ENCODE assay signal across 8 cellular contexts in the genomic region with DNA sequence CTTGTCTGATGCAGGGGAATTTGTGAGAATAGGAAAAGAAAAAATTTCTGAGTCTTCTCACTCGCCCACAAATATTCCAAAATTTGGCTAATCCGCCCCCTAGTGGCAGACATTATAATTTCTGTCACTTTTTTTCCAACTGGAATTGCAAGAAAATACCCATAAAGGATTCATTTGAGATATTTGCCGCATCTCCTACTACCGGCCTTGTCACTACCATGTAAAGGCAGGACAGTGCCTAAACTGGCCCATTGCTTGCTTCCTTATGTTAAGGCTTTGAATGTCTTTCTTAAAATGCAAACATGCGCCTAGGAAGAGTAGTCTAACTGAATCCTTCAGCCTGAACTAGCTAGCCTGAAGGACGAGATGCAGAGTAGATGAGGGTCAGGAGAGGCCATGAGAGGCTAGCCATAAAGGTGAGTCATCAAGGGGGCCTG. TPM values are rescaled to one million over a fixed set of nuclear protein-coding genes. Genes with fewer than 3 reads are reported as not detected.
DNase-seq lines count a peak whose midpoint lies in the region; ATAC-seq and TF ChIP-seq lines count a peak whose summit lies in the region.

No MANE protein-coding gene starts in this region.

- H4K91ac ChIP-seq in IMR-90 (ENCODE audit: insufficient read depth, low read depth, low read length), result no peak overlapping the region

- intact Hi-C loops in IMR-90 (cut with micrococcal nuclease), result loop anchor here (1.0 to 5.0 kb wide), 3 partner anchors 110 to 710 kb away; a partner anchor contains a TSS

- peak; percentile 9 to 46 for DNase-seq in activated CD4-positive, alpha-beta T cell treated with anti-CD3 and anti-CD28 coated beads for 4 hours
- no peak for DNase-seq in activated CD4-positive, alpha-beta T cell treated with anti-CD3 and anti-CD28 coated beads, Interleukin-2, amount 50 U/mL, for 1 hour
- DNase-seq in IMR-90, result peak; percentile 44
- DNase-seq in T-helper 9 cell, result peak; percentile 7
- DNase-seq in erythroblast (lab: John Stamatoyannopoulos, UW), result peak; percentile 24 to 64
- no peak for DNase-seq in amniotic stem cell (lab: John Stamatoyannopoulos, UW)
- DNase-seq in COR-L47 (lab: John Stamatoyannopoulos, UW), result no peak

- no peaks in the 10 kb centered on the region for H3K36me3 ChIP-seq in IMR-90 (ENCODE audit: control insufficient read depth, insufficient read depth, low read length)
- no peaks in the 10 kb centered on the region for H3K36me3 ChIP-seq in neutrophil

- no peaks in the 10 kb centered on the region for H3K9me1 ChIP-seq in IMR-90 (ENCODE audit: insufficient read depth, low read length)

- no peak overlapping the region for H2AK9ac ChIP-seq in IMR-90 (replicated peaks; ENCODE audit: low read depth, low read length, poor library complexity)

- no peak overlapping the region for H3K18ac ChIP-seq in IMR-90 (ENCODE audit: low read depth, low read length)

- H3K9me3 ChIP-seq in IMR-90 (ENCODE audit: control insufficient read depth, insufficient read depth, low read length) (no peaks in the 10 kb centered on the region), neutrophil (no peaks in the 10 kb centered on the region)

- CTCF ChIA-PET in IMR-90 (lab: Yijun Ruan, JAX), result interaction anchor here (0.8 to 3.0 kb wide), 6 partner anchors 9 to 417 kb away, joined by 3 to 29 read pairs (median 4); no protein-coding TSS in a partner anchor

- no peak overlapping the region for H2BK5ac ChIP-seq in IMR-90 (ENCODE audit: low read depth, low read length, poor library complexity, severe bottlenecking)

- peaks cover 26% of the 10 kb centered on the region for H3K27me3 ChIP-seq in IMR-90 (ENCODE audit: control insufficient read depth, insufficient read depth, low read length)
- no peaks in the 10 kb centered on the region for H3K27me3 ChIP-seq in neutrophil

- H3K23ac ChIP-seq in IMR-90 (ENCODE audit: low read depth, low read length), result no peak overlapping the region

- POLR2A ChIA-PET in IMR-90 (lab: Charles Lee; ENCODE audit: unreplicated experiment), result interaction anchor here (0.6 kb wide), 1 partner anchor 185 kb away, joined by 7 read pairs; no protein-coding TSS in a partner anchor

- TF ChIP-seq CTCF in IMR-90 (conservative IDR thresholded peaks at IDR 0.05; ENCODE audit: low read depth, low read length) (peak; percentile 76), neutrophil (IDR thresholded peaks at IDR 0.05) (peak; percentile 70)

- H3K56ac ChIP-seq in IMR-90 (ENCODE audit: extremely low read depth, insufficient read depth, low read length), result no peak overlapping the region

- no peak overlapping the region for H4K8ac ChIP-seq in IMR-90 (ENCODE audit: low read depth in 2 of 2, low read length in 2 of 2)

- peak; percentile 56 for TF ChIP-seq RAD21 in IMR-90 (IDR thresholded peaks at IDR 0.05; ENCODE audit: low read length)

- no peak overlapping the region for H2BK15ac ChIP-seq in IMR-90 (ENCODE audit: low read depth, low read length)

- no peak overlapping the region for H4K5ac ChIP-seq in IMR-90 (ENCODE audit: low read depth, low read length)

- H3K4me3 ChIP-seq in IMR-90 (ENCODE audit: insufficient read depth, low read depth, low read length) (no peak overlapping the region), neutrophil (ENCODE audit: low read depth in 1 of 2, low read length in 1 of 2) (no peak overlapping the region)

- no peak overlapping the region for H2AFZ ChIP-seq in IMR-90 (replicated peaks; ENCODE audit: low read length, poor library complexity)

- TF ChIP-seq POLR2A in IMR-90 (IDR thresholded peaks at IDR 0.05; ENCODE audit: low read depth, low read length) (no peak), erythroblast (IDR thresholded peaks at IDR 0.05; ENCODE audit: low read length) (no peak)

- no peak overlapping the region for H3K27ac ChIP-seq in IMR-90 (ENCODE audit: insufficient read depth, low read length)
- H3K27ac ChIP-seq in neutrophil, result no peak overlapping the region

- no peak overlapping the region for H3K4me2 ChIP-seq in IMR-90 (ENCODE audit: low read depth, low read length)

- no peak overlapping the region for H3K9ac ChIP-seq in IMR-90 (ENCODE audit: low read depth, low read length)

- no TSS peak for BruUV-seq in IMR-90 (replicated peaks; lab: Mats Ljungman, UMichigan)

- H3K4me1 ChIP-seq in IMR-90 (ENCODE audit: control insufficient read depth, insufficient read depth, low read length), result no peaks in the 10 kb centered on the region
- peaks cover 39 to 40% of the 10 kb centered on the region in 2 experiments for H3K4me1 ChIP-seq in neutrophil (ENCODE audit: control insufficient read depth in 1 of 2, insufficient read depth in 1 of 2, low read depth in 1 of 2, low read length in 1 of 2)

- no CpG with 5 or more reads among the region's 6 CpGs for WGBS in IMR-90 (ENCODE audit: extremely low coverage in 2 of 2, insufficient read length in 1 of 2), 2 experiments

- no peaks in the 10 kb centered on the region for H4K20me1 ChIP-seq in IMR-90 (ENCODE audit: insufficient read depth, low read length)

- no peak overlapping the region for H3K4ac ChIP-seq in IMR-90 (ENCODE audit: low read depth, low read length)

- in situ Hi-C loops in IMR-90 (cut with MboI; ENCODE audit: low sequenced_read_pairs), result loop anchor here (25.0 kb wide), 1 partner anchor 715 kb away; no protein-coding TSS in a partner anchor

- no peak overlapping the region for H2AK5ac ChIP-seq in IMR-90 (ENCODE audit: low read depth, low read length)

- ATAC-seq in IMR-90 (ENCODE audit: low read depth), result peak; percentile 56; the same call in 1 of the 2 replicates

- H2BK20ac ChIP-seq in IMR-90 (ENCODE audit: low read depth, low read length), result no peak overlapping the region

- dilution Hi-C loops in IMR-90 (cut with HindIII; ENCODE audit: low sequenced_read_pairs, unreplicated experiment), result no loop called here

- H3K14ac ChIP-seq in IMR-90 (replicated peaks; ENCODE audit: low read depth, low read length), result no peak overlapping the region

- H3K79me1 ChIP-seq in IMR-90 (ENCODE audit: low read depth in 1 of 2, low read length in 2 of 2), result no peaks in the 10 kb centered on the region

- H2BK120ac ChIP-seq in IMR-90 (ENCODE audit: low read depth, low read length), result no peak overlapping the region

TF ChIP-seq in IMR-90, 13 proteins besides CTCF, POLR2A, EP300 and RAD21:
- TF ChIP-seq SMC3 (IDR thresholded peaks at IDR 0.05; ENCODE audit: low read depth, low read length) (peak; percentile 71), CHD1 (IDR thresholded peaks at IDR 0.05; ENCODE audit: low read depth, low read length) (no peak)

RNA-seq across cellular contexts. Expression of a gene that starts 9.3 kb away (rescaled TPM):
- 26.1 and 26.3 TPM in 2 replicates for total RNA-seq in IMR-90 (2012; rRNA removed)
- 4.4 and 5.7 TPM in 2 replicates for polyA plus RNA-seq in IMR-90 (2012; rRNA removed)
- 0.51 and 0.62 TPM in 2 replicates for polyA plus RNA-seq in IMR-90 (2012; cell fraction: cytosol; rRNA removed)
- 1.3 and 13.4 TPM in 2 replicates for polyA plus RNA-seq in IMR-90 (2012; cell fraction: nucleus; rRNA removed; ENCODE audit: low replicate concordance)

Comparison
In these comparisons a context has a peak if more than half of its experiments do, and no peak if none do; other contexts are left out.
1. DNase-seq: peak in activated CD4-positive, alpha-beta T cell treated with anti-CD3 and anti-CD28 coated beads for 4 hours (2 of 2), IMR-90 (single experiment), T-helper 9 cell (single experiment) and erythroblast (2 of 2); none in activated CD4-positive, alpha-beta T cell treated with anti-CD3 and anti-CD28 coated beads, Interleukin-2, amount 50 U/mL, for 1 hour (single experiment), amniotic stem cell (single experiment) and COR-L47 (single experiment).